Comparison of ENCODE assay signal across 8 cellular contexts in the genomic region with DNA sequence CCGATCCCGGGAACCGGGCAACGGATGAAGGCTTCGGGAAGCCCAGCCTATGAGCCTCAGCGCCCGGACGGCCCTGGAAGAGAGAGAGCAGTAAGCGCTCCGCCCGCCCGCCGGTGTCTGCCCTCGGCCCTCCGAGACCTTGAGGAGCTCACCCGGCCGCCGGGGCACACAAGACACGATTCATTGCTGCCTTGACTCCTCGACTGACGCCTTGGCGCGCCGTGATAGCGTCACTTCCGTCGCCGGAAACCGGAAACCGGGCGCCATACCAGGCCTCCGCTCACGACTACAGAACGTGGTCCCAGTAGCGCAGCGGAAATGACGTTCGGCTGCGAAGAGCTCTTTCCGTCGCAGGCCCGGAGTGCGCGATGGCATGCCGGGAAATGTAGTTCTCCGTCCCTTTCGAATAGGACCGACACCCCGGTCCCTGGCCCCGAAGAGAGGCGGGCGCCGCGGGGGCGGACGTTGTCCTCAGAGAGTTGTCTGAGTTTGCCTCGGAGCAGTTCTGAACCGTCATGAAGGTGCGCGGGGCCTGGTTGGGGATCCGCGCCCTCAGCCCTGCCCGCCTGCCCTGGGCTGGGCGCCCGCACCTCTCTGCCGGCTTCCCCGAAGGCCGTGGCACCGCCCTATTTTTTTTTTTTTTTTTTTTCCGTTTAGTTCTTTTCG. TPM values are rescaled to one million over a fixed set of nuclear protein-coding genes. Genes with fewer than 3 reads are reported as not detected.
DNase-seq lines count a peak whose midpoint lies in the region; ATAC-seq and TF ChIP-seq lines count a peak whose summit lies in the region.

A gene (minus strand): TSS at position 208 of the 666 bp plus-strand sequence. CDS start 24 bp downstream, at position 184.

- no peaks in the 10 kb centered on the region for H3K27me3 ChIP-seq in duodenal mucosa (ENCODE audit: control insufficient read depth in 1 of 2, insufficient read depth in 2 of 2, low read length in 2 of 2)

- peak within 1 kb of the TSS; percentile 86 for H3K4me3 Mint-ChIP-seq in activated CD4-positive, alpha-beta memory T cell treated with anti-CD3 and anti-CD28 coated beads, Interleukin-2, amount 10 ng/mL, durations not matched to agents 7 days and 5 days

- TF ChIP-seq POLR2A in lower leg skin (IDR thresholded peaks at IDR 0.05): no peak

- no peaks in the 10 kb centered on the region for H3K27me3 Mint-ChIP-seq in activated CD4-positive, alpha-beta memory T cell treated with anti-CD3 and anti-CD28 coated beads, Interleukin-2, amount 10 ng/mL, durations not matched to agents 7 days and 5 days

- intact Hi-C loops in lower leg skin (cut with DNase I; ENCODE audit: low total_unique reads): no loop called here

- H3K36me3 ChIP-seq in duodenal mucosa (ENCODE audit: control insufficient read depth in 1 of 2, insufficient read depth in 2 of 2, low read length in 2 of 2): no peaks in the 10 kb centered on the region

- H3K36me3 Mint-ChIP-seq in activated CD4-positive, alpha-beta memory T cell treated with anti-CD3 and anti-CD28 coated beads, Interleukin-2, amount 10 ng/mL, durations not matched to agents 7 days and 5 days (ENCODE audit: low read depth): peaks cover 7% of the 10 kb centered on the region

- H3K4me1 Mint-ChIP-seq in activated CD4-positive, alpha-beta memory T cell treated with anti-CD3 and anti-CD28 coated beads, Interleukin-2, amount 10 ng/mL, durations not matched to agents 7 days and 5 days: peaks cover 39% of the 10 kb centered on the region

- DNase-seq in CD1c-positive myeloid dendritic cell (ENCODE audit: extremely low spot score): peak; percentile 100
- peak; percentile 92 for DNase-seq in NCI-H82 treated with DMSO at 0.1 percent for 48 hours (lab: John Stamatoyannopoulos, UW; ENCODE audit: unreplicated experiment)
- peak; percentile 99 for DNase-seq in activated CD4-positive, alpha-beta memory T cell treated with anti-CD3 and anti-CD28 coated beads, Interleukin-2, amount 10 ng/mL, durations not matched to agents 7 days and 5 days
- peak; percentile 99 to 100 for DNase-seq in lower leg skin (ENCODE audit: low spot score in 2 of 2)
- DNase-seq in stimulated activated CD4-positive, alpha-beta T cell treated with anti-CD3 and anti-CD28 coated beads, Interleukin-4, amount 100 ng/mL, for 48 hours (ENCODE audit: low read depth in 2 of 2): peak; percentile 98

- H3K27ac ChIP-seq in duodenal mucosa (ENCODE audit: low read depth, low read length): peak within 1 kb of the TSS; percentile 95

- peaks cover 6 to 10% of the 10 kb centered on the region in 2 donors for H3K4me1 ChIP-seq in duodenal mucosa (ENCODE audit: control insufficient read depth in 1 of 2, insufficient read depth in 2 of 2, low read length in 2 of 2)

- POLR2A ChIA-PET in activated CD4-positive, alpha-beta memory T cell treated with anti-CD3 and anti-CD28 coated beads, Interleukin-2, amount 10 ng/mL, durations not matched to agents 7 days and 5 days (lab: Charles Lee): interaction anchor here (0.6 to 2.3 kb wide), 36 partner anchors 9 to 1358 kb away, joined by 3 to 19 read pairs (median 4); a partner anchor contains a TSS

- CTCF ChIA-PET in activated CD4-positive, alpha-beta memory T cell treated with anti-CD3 and anti-CD28 coated beads, Interleukin-2, amount 10 ng/mL, durations not matched to agents 7 days and 5 days (lab: Charles Lee): interaction anchor here (0.7 to 2.1 kb wide), 8 partner anchors 8 to 362 kb away, joined by 3 to 12 read pairs (median 6); a partner anchor contains a TSS

- no peaks in the 10 kb centered on the region for H3K9me3 Mint-ChIP-seq in activated CD4-positive, alpha-beta memory T cell treated with anti-CD3 and anti-CD28 coated beads, Interleukin-2, amount 10 ng/mL, durations not matched to agents 7 days and 5 days

- ATAC-seq in GM19438 (IDR thresholded peaks at IDR 0.05; ENCODE audit: low read depth, unreplicated experiment) (peak; percentile 91), HG03575 (IDR thresholded peaks at IDR 0.05; ENCODE audit: extremely low read depth, insufficient number of reproducible peaks, low FRiP score, unreplicated experiment) (peak; percentile 63)

- H3K9ac ChIP-seq in duodenal mucosa (ENCODE audit: low read depth in 1 of 2, low read length in 2 of 2): peak within 1 kb of the TSS; percentile 67 to 87

- 0 to 1% methylated on average over 43 to 59 of the region's 71 CpGs for WGBS in lower leg skin, 2 donors

- H3K9me3 ChIP-seq in duodenal mucosa (ENCODE audit: control insufficient read depth in 1 of 2, low read length in 2 of 2): no peaks in the 10 kb centered on the region

- TF ChIP-seq CTCF in lower leg skin (IDR thresholded peaks at IDR 0.05): no peak

- H3K27ac Mint-ChIP-seq in activated CD4-positive, alpha-beta memory T cell treated with anti-CD3 and anti-CD28 coated beads, Interleukin-2, amount 10 ng/mL, durations not matched to agents 7 days and 5 days: peak within 1 kb of the TSS; percentile 98

- peak within 1 kb of the TSS; percentile 97 to 98 for H3K4me3 ChIP-seq in duodenal mucosa (ENCODE audit: low read depth in 1 of 2, low read length in 2 of 2)
- peak within 1 kb of the TSS; percentile 85 for H3K4me3 ChIP-seq in lower leg skin (ENCODE audit: low read depth, poor library complexity, severe bottlenecking)

RNA-seq across cellular contexts. Expression of the gene that starts here (rescaled TPM):
- total RNA-seq in activated CD4-positive, alpha-beta memory T cell treated with anti-CD3 and anti-CD28 coated beads, Interleukin-2, amount 10 ng/mL, durations not matched to agents 7 days and 5 days: 10 to 100 TPM; 11.2 to 12.3 TPM
- total RNA-seq in lower leg skin: 10 to 100 TPM; 17.5 to 28.9 (median 21.7) TPM

Comparison
In these comparisons a context has a peak if more than half of its experiments do, and no peak if none do; other contexts are left out.
1. Peak in every context shown above with its lines: DNase-seq, ATAC-seq, H3K4me3 ChIP-seq and H3K27ac ChIP-seq.